ENCODE assay signal across 8 cellular contexts in the genomic region with DNA sequence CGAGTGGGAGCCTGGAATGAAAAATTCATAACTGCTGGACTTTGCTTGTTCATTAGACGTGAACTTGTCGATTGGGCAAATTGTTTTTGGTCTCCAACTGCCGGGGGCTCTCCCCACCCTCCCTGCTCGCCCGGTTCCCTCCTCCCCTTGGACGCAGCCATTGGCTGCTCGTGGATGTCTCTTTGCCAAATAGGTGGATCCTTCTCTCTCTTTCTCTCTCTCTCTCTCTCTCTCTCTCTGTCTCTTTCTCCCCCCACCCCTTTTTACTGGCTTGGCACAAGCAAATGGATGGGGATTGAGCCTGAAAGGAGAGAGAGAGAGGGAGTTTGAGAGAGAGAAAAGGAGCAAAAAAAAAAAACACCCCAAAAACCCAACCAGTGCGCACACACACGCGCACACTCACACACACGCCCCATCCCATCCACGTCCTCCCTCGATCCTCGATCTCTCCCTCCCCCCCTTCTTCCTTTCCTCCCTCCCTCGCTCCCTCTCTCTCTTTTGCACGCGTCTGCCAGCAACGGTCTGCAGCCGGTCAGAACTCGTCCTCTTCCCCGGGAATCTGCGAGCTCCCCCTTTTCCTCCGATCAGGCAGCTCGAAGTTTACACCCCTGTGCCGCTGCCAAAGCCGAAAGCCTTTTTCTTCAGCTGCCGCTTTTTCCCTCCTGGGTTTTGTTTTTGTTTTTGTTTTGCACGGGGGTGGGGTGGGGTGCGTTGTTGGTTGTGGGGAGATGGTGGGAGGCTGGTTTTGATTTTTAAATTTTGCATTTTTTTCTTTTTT. TPM values are rescaled to one million over a fixed set of nuclear protein-coding genes. Genes with fewer than 3 reads are reported as not detected.
DNase-seq lines count a peak whose midpoint lies in the region; ATAC-seq, FAIRE-seq and TF ChIP-seq lines count a peak whose summit lies in the region.

No MANE protein-coding gene starts in this region.

- peaks cover 5% of the 10 kb centered on the region for H3K36me3 Mint-ChIP-seq in endothelial cell (ENCODE audit: low read depth, unreplicated experiment)

- intact Hi-C loops in vagina (cut with DNase I), result no loop called here

- H3K27ac ChIP-seq in HUES6 (ENCODE audit: low read depth, low read length), result no peak overlapping the region
- H3K27ac ChIP-seq in vagina, result peak overlapping the region; percentile 99

- H3K4me1 ChIP-seq in HUES6 (ENCODE audit: control insufficient read depth, insufficient read depth, low read length), result peaks cover 39% of the 10 kb centered on the region
- H3K4me1 ChIP-seq in mononuclear cell (ENCODE audit: insufficient read depth, low read length), result peaks cover 30% of the 10 kb centered on the region
- H3K4me1 ChIP-seq in vagina, result peaks cover 87% of the 10 kb centered on the region

- H3K4me3 ChIP-seq in HUES6 (ENCODE audit: low read depth, low read length) (peak overlapping the region; percentile 57), mononuclear cell (ENCODE audit: low read length) (peak overlapping the region; percentile 35), vagina (peak overlapping the region; percentile 49 to 58)

- peak; percentile 79 for ATAC-seq in SK-N-SH treated with all-trans-retinoic acid at 6 μM for 48 hours

- H3K4me1 Mint-ChIP-seq in endothelial cell (ENCODE audit: unreplicated experiment), result peaks cover 82% of the 10 kb centered on the region

- TF ChIP-seq POLR2A in vagina (IDR thresholded peaks at IDR 0.05), result peak in 1 of 2 donors; percentile 32

- TF ChIP-seq CTCF in endothelial cell (IDR thresholded peaks at IDR 0.05; ENCODE audit: unreplicated experiment) (no peak), vagina (IDR thresholded peaks at IDR 0.05) (peak in 1 of 3 experiments; percentile 65), D721Med (IDR thresholded peaks at IDR 0.05; ENCODE audit: insufficient read depth, missing control alignments) (no peak)

- no peaks in the 10 kb centered on the region for H3K36me3 ChIP-seq in HUES6 (ENCODE audit: control insufficient read depth, insufficient read depth, low read length)
- no peaks in the 10 kb centered on the region for H3K36me3 ChIP-seq in vagina

- H3K27me3 Mint-ChIP-seq in endothelial cell (ENCODE audit: unreplicated experiment), result peaks cover 23% of the 10 kb centered on the region

- H3K27me3 ChIP-seq in HUES6 (ENCODE audit: control insufficient read depth, insufficient read depth, low read length) (peaks cover 100% of the 10 kb centered on the region), mononuclear cell (ENCODE audit: insufficient read depth, low read length) (peaks cover 24% of the 10 kb centered on the region), vagina (no peaks in the 10 kb centered on the region)

- FAIRE-seq in D721Med (lab: Jason Lieb, UNC), result no peak

- DNase-seq in DMS153 (lab: John Stamatoyannopoulos, UW) (peak; percentile 72), endothelial cell (ENCODE audit: low spot score) (no peak), vagina (ENCODE audit: extremely low spot score in 2 of 2) (peak in 1 of 2 donors; percentile 96), D721Med (ENCODE audit: insufficient read length, low spot score) (no peak)
- DNase-seq in stimulated activated CD4-positive, alpha-beta T cell treated with anti-CD3 and anti-CD28 coated beads, Interleukin-12 subunit alpha, Interleukin-12 subunit beta, amount 100 ng/mL, for 4 hours, result no peak

- H3K9me3 ChIP-seq in HUES6 (ENCODE audit: control insufficient read depth, insufficient read depth, low read depth, low read length), result no peaks in the 10 kb centered on the region
- no peaks in the 10 kb centered on the region for H3K9me3 ChIP-seq in mononuclear cell (ENCODE audit: low read depth, low read length)
- no peaks in the 10 kb centered on the region for H3K9me3 ChIP-seq in vagina

- peak overlapping the region; percentile 75 for H3K4me3 Mint-ChIP-seq in endothelial cell (ENCODE audit: unreplicated experiment)

- H3K9ac ChIP-seq in HUES6 (ENCODE audit: low read length), result no peak overlapping the region

- no peaks in the 10 kb centered on the region for H3K9me3 Mint-ChIP-seq in endothelial cell (ENCODE audit: unreplicated experiment)

- no peak overlapping the region for H3K27ac Mint-ChIP-seq in endothelial cell (ENCODE audit: unreplicated experiment)

TF ChIP-seq in SK-N-SH treated with all-trans-retinoic acid at 6 μM for 48 hours, 23 proteins besides CTCF, POLR2A, EP300 and RAD21:
- TF ChIP-seq ISL1 (CRISPR knock-in tag; IDR thresholded peaks at IDR 0.05) (no peak), OSR1 (CRISPR knock-in tag; IDR thresholded peaks at IDR 0.05) (no peak), ZFP3 (CRISPR knock-in tag; IDR thresholded peaks at IDR 0.05) (0 out of 2 replicates have a peak, but pooled peaks have one; percentile 18)
- TF ChIP-seq, protein P1, sequence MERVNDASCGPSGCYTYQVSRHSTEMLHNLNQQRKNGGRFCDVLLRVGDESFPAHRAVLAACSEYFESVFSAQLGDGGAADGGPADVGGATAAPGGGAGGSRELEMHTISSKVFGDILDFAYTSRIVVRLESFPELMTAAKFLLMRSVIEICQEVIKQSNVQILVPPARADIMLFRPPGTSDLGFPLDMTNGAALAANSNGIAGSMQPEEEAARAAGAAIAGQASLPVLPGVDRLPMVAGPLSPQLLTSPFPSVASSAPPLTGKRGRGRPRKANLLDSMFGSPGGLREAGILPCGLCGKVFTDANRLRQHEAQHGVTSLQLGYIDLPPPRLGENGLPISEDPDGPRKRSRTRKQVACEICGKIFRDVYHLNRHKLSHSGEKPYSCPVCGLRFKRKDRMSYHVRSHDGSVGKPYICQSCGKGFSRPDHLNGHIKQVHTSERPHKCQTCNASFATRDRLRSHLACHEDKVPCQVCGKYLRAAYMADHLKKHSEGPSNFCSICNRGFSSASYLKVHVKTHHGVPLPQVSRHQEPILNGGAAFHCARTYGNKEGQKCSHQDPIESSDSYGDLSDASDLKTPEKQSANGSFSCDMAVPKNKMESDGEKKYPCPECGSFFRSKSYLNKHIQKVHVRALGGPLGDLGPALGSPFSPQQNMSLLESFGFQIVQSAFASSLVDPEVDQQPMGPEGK (CRISPR knock-in tag; IDR thresholded peaks at IDR 0.05; ENCODE audit: borderline replicate concordance), result peak; percentile 65; the same call in 1 of the 2 replicates

RNA-seq across cellular contexts. Expression of a gene that starts 27.8 kb away (rescaled TPM):
- total RNA-seq in endothelial cell (ENCODE audit: unreplicated experiment) (9.9 TPM), mononuclear cell (1.9 TPM), vagina (81.8 TPM)

RNA-seq across cellular contexts. Expression of a gene that starts 53.7 kb away (rescaled TPM):
- total RNA-seq in endothelial cell (ENCODE audit: unreplicated experiment) (0.69 TPM), mononuclear cell (not detected), vagina (not detected)
